Comparison of ENCODE assay signal across 8 cellular contexts in the genomic region with DNA sequence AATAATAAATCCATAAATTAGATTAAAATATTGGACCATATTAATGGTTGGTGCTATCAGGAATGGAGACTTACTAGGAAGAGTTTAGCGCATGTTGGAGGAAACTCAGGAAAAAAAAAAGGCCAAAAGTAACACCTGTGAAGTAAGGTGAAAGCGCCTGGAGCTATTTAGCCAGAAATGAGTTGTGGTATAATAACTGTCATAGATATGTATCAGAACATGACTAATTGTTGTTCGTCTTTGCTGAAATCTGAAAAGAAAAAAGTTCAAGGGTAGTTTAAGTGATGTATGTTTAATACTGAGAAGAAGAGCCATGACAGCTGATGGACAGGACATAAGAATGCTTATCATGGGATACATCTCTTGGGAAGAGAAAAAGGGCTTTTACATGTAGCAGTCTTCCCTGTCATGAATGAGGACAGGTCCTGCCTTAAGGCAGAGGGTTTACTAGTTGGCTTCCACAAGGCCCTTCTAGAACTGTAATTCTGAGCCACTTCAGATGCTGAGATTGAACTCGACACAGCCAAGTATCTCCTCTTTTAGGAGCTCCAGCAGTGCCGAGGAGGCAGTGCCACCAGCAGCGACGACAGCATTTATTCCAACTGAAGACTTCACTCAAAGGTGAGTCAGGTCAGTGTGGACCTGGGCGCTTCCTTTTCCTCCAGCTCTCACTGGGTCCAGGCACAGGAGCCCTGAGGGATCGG. TPM values are rescaled to one million over a fixed set of nuclear protein-coding genes. Genes with fewer than 3 reads are reported as not detected.
A peak's percentile ranks its signal among the peaks of the same experiment; 100 is the strongest.
DNase-seq lines count a peak whose midpoint lies in the region; ATAC-seq, FAIRE-seq and TF ChIP-seq lines count a peak whose summit lies in the region.

No MANE protein-coding gene starts in this region.

- peak; percentile 2 for ATAC-seq in HG03135 (IDR thresholded peaks at IDR 0.05; ENCODE audit: unreplicated experiment)
- no peak; the same call in 2 of the 3 replicates for ATAC-seq in GM12878

- TF ChIP-seq POLR2A in GM12878 (IDR thresholded peaks at IDR 0.05; ENCODE audit: low read depth, low read length), result no peak

- no peak for TF ChIP-seq RAD21 in GM12878 (IDR thresholded peaks at IDR 0.05; ENCODE audit: insufficient read depth, low read depth, low read length)

- no peak for DNase-seq in GM12878 (ENCODE audit: low read depth, low spot score)
- no peak for DNase-seq in NCI-H1436 treated with DMSO at 0.1 percent for 48 hours (lab: John Stamatoyannopoulos, UW)
- no peak for DNase-seq in NCI-H82 (lab: John Stamatoyannopoulos, UW)
- DNase-seq in globus pallidus (ENCODE audit: low spot score), result no peak
- DNase-seq in superior temporal gyrus (ENCODE audit: extremely low spot score), result no peak

- SMC1A ChIA-PET in GM12878 (lab: Charles Lee; ENCODE audit: uncharacterized antibody, unreplicated experiment), result interaction anchor here (0.6 to 23.4 kb wide), 16 partner anchors 9 to 1534 kb away, joined by 3 to 608 read pairs (median 5); no protein-coding TSS in a partner anchor

- H4K20me1 ChIP-seq in GM12878 (ENCODE audit: control insufficient read depth, insufficient read depth), result no peaks in the 10 kb centered on the region

- H2AFZ ChIP-seq in GM12878 (ENCODE audit: control insufficient read depth, low read depth, low read length), result peak overlapping the region; percentile 86

- H3K27me3 ChIP-seq in GM12878 (replicated peaks in 1 of 2; ENCODE audit: control insufficient read depth in 2 of 2, insufficient read depth in 2 of 2, low read length in 1 of 2) (no peaks in the 10 kb centered on the region), mononuclear cell (ENCODE audit: insufficient read depth, low read length) (peaks cover 38% of the 10 kb centered on the region)

- 52% methylated on average over 9 of the region's 9 CpGs for WGBS in GM12878 (ENCODE audit: insufficient coverage, insufficient replicate concordance, low lambda C conversion rate, missing lambda C conversion rate)

- in situ Hi-C loops in GM12878 (cut with MboI), result no loop called here

- TF ChIP-seq EP300 in GM12878 (IDR thresholded peaks at IDR 0.05; ENCODE audit: borderline replicate concordance in 1 of 2, control insufficient read depth in 1 of 2, low read depth in 2 of 2, low read length in 2 of 2), result no peak

- H3K36me3 ChIP-seq in GM12878 (ENCODE audit: control insufficient read depth in 2 of 2, insufficient read depth in 2 of 2, low read length in 1 of 2), result no peaks in the 10 kb centered on the region

- RAD21 ChIA-PET in GM12878 (lab: Charles Lee; ENCODE audit: unreplicated experiment), result interaction anchor here (0.6 to 21.9 kb wide), 14 partner anchors 11 to 531 kb away, joined by 3 to 443 read pairs (median 4); no protein-coding TSS in a partner anchor

- H3K79me2 ChIP-seq in GM12878 (ENCODE audit: control insufficient read depth, insufficient read depth, low read length), result peaks cover 40% of the 10 kb centered on the region

- intact Hi-C loops in GM12878 (cut with micrococcal nuclease; ENCODE audit: unreplicated experiment), result no loop called here

- TF ChIP-seq CTCF in GM12875 (IDR thresholded peaks at IDR 0.05; ENCODE audit: borderline replicate concordance, insufficient read depth, low read depth, low read length), result no peak
- TF ChIP-seq CTCF in GM12878 (IDR thresholded peaks at IDR 0.05 in 2 of 3, conservative IDR thresholded peaks at IDR 0.05 in 1 of 3; ENCODE audit: control insufficient read depth in 2 of 3, extremely low read depth in 1 of 3, insufficient read depth in 1 of 3, low read depth in 3 of 3, low read length in 3 of 3), result no peak

- POLR2A ChIA-PET in GM12878 (lab: Charles Lee), result interaction anchor here (0.5 to 13.0 kb wide), 14 partner anchors 11 to 1002 kb away, joined by 3 to 172 read pairs (median 4); no protein-coding TSS in a partner anchor

- CTCF ChIA-PET in GM12878 (lab: Yijun Ruan, JAX), result interaction anchor here (0.6 to 16.0 kb wide), 13 partner anchors 11 to 467 kb away, joined by 3 to 263 read pairs (median 6); no protein-coding TSS in a partner anchor

- peak overlapping the region; percentile 97 for H3K4me3 ChIP-seq in GM12875 (ENCODE audit: low read depth, low read length)
- peak overlapping the region; percentile 83; the same call in 1 of the 2 replicates for H3K4me3 ChIP-seq in GM12878
- H3K4me3 ChIP-seq in mononuclear cell (ENCODE audit: low read length), result peak overlapping the region; percentile 53

- peak overlapping the region; percentile 69 for H3K9ac ChIP-seq in GM12878 (ENCODE audit: control insufficient read depth, insufficient read depth, low read length)

- no peak for FAIRE-seq in GM12878 (lab: Jason Lieb, UNC)

- no TSS peak for BruUV-seq in GM12878 (replicated peaks; lab: Mats Ljungman, UMichigan)

- H3K4me2 ChIP-seq in GM12878 (ENCODE audit: control insufficient read depth, insufficient read depth), result peak overlapping the region; percentile 56

- no peak overlapping the region for H3K27ac ChIP-seq in GM12878 (ENCODE audit: control insufficient read depth, insufficient read depth)

- H3K9me3 ChIP-seq in GM12878 (replicated peaks; ENCODE audit: control insufficient read depth, insufficient read depth, low read length) (no peaks in the 10 kb centered on the region), mononuclear cell (ENCODE audit: low read depth, low read length) (no peaks in the 10 kb centered on the region)

- H3K4me1 ChIP-seq in GM12878 (ENCODE audit: control insufficient read depth, insufficient read depth, low read length) (peaks cover 7% of the 10 kb centered on the region), mononuclear cell (ENCODE audit: insufficient read depth, low read length) (peaks cover 7% of the 10 kb centered on the region)

TF ChIP-seq in GM12878, 131 proteins besides CTCF, POLR2A, EP300 and RAD21 (continues in another document):
- no peak for TF ChIP-seq TAF1 (IDR thresholded peaks at IDR 0.05; ENCODE audit: borderline replicate concordance, low read depth, low read length)
- TF ChIP-seq MTA3 (IDR thresholded peaks at IDR 0.05; ENCODE audit: borderline replicate concordance, low read length), result no peak
- no peak for TF ChIP-seq SPI1 (IDR thresholded peaks at IDR 0.05; ENCODE audit: borderline replicate concordance, insufficient read depth, low read depth, low read length)
- no peak for TF ChIP-seq CBFB (IDR thresholded peaks at IDR 0.05; ENCODE audit: low read depth)
- TF ChIP-seq PML (IDR thresholded peaks at IDR 0.05; ENCODE audit: low read length), result no peak
- TF ChIP-seq, protein P1, sequence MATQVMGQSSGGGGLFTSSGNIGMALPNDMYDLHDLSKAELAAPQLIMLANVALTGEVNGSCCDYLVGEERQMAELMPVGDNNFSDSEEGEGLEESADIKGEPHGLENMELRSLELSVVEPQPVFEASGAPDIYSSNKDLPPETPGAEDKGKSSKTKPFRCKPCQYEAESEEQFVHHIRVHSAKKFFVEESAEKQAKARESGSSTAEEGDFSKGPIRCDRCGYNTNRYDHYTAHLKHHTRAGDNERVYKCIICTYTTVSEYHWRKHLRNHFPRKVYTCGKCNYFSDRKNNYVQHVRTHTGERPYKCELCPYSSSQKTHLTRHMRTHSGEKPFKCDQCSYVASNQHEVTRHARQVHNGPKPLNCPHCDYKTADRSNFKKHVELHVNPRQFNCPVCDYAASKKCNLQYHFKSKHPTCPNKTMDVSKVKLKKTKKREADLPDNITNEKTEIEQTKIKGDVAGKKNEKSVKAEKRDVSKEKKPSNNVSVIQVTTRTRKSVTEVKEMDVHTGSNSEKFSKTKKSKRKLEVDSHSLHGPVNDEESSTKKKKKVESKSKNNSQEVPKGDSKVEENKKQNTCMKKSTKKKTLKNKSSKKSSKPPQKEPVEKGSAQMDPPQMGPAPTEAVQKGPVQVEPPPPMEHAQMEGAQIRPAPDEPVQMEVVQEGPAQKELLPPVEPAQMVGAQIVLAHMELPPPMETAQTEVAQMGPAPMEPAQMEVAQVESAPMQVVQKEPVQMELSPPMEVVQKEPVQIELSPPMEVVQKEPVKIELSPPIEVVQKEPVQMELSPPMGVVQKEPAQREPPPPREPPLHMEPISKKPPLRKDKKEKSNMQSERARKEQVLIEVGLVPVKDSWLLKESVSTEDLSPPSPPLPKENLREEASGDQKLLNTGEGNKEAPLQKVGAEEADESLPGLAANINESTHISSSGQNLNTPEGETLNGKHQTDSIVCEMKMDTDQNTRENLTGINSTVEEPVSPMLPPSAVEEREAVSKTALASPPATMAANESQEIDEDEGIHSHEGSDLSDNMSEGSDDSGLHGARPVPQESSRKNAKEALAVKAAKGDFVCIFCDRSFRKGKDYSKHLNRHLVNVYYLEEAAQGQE (IDR thresholded peaks at IDR 0.05; ENCODE audit: low read depth, low read length), result no peak
- no peak for TF ChIP-seq KDM1A (IDR thresholded peaks at IDR 0.05; ENCODE audit: borderline replicate concordance)
- TF ChIP-seq SMAD1 (IDR thresholded peaks at IDR 0.05; ENCODE audit: low read depth, partially characterized antibody), result no peak
- TF ChIP-seq YY1 (IDR thresholded peaks at IDR 0.05; ENCODE audit: low read depth, low read length), result no peak
- TF ChIP-seq WRNIP1 (IDR thresholded peaks at IDR 0.05; ENCODE audit: borderline replicate concordance, low read depth, low read length), result no peak

RNA-seq across cellular contexts. Expression of a gene that starts 0.9 kb away (rescaled TPM):
- 79.4 and 87.6 TPM in 2 replicates for total RNA-seq in GM12878 (2013; cell fraction: nucleolus; rRNA removed)
- total RNA-seq in GM12878 (2014; rRNA removed) (31.5 and 34.5 TPM in 2 replicates), GM12878 (2014; rRNA removed; fragmentation: Illumina TruSeq; extraction: Trizol) (51.0 and 55.6 TPM in 2 replicates), GM12878 (2021) (51.9 and 54.4 TPM in 2 replicates), mononuclear cell (89.3 TPM)
- 10.7 TPM for polyA plus RNA-seq in GM12878 (2011; ENCODE audit: low read depth)
- polyA plus RNA-seq in GM12878 (2011; rRNA removed) (35.8 and 47.1 TPM in 2 replicates), GM12878 (2014; fragmentation: Illumina TruSeq; extraction: Trizol) (30.5 and 39.0 TPM in 2 replicates), GM12878 (2014; fragmentation: Nextera tagmentation; extraction: Ambion mirVana) (10 to 100 TPM; 13.3 to 15.0 TPM), GM12878 (2014; rRNA removed) (38.5 and 45.0 TPM in 2 replicates), GM12878 (2016; fragmentation: Nextera tagmentation; extraction: Ambion mirVana) (10 to 100 TPM; 31.4 to 34.9 TPM)
- 17.7 and 18.9 TPM in 2 replicates for polyA plus RNA-seq in GM12878 (2011; cell fraction: cytosol; rRNA removed)
- 14.0 and 16.6 TPM in 2 replicates for polyA plus RNA-seq in GM12878 (2011; cell fraction: nucleus; rRNA removed)
- polyA plus RNA-seq in GM12878 (2012), result 18.5 and 26.3 TPM in 2 replicates
- 41.1 and 45.5 TPM in 2 replicates for polyA minus RNA-seq in GM12878 (2011; rRNA and poly(A)+ RNA removed)
- polyA minus RNA-seq in GM12878 (2011; cell fraction: cytosol; rRNA and poly(A)+ RNA removed), result 17.9 and 34.2 TPM in 2 replicates
- 25.5 and 30.0 TPM in 2 replicates for polyA minus RNA-seq in GM12878 (2011; cell fraction: nucleus; rRNA and poly(A)+ RNA removed)
